Comparison of ENCODE assay signal across 1 cellular context in genomic region chr17:68253426-68253825, GRCh38. TPM values are rescaled to one million over a fixed set of nuclear protein-coding genes. Genes with fewer than 3 reads are reported as not detected.
"Had no signal": no experiment of that assay in that cellular context is flagged by ENCODE, and none has a peak within 500 bp of the region (broad histone marks: within the 10 kb centered on the region; RNA-seq: fewer than 3 reads in every experiment).

No MANE protein-coding gene starts in this region.

RNA-seq across cellular contexts. Expression of gene SLC16A6, which starts 37.5 kb away (rescaled TPM):
- total RNA-seq: hepatocyte had no signal
